ENCODE assay signal across 15 cellular contexts in genomic region chr12:118360785-118361404, GRCh38. TPM values are rescaled to one million over a fixed set of nuclear protein-coding genes. Genes with fewer than 3 reads are reported as not detected.
DNase-seq lines count a peak whose midpoint lies in the region; ATAC-seq and TF ChIP-seq lines count a peak whose summit lies in the region.
"Had no signal": no experiment of that assay in that cellular context is flagged by ENCODE, and none has a peak within 500 bp of the region (broad histone marks: within the 10 kb centered on the region; RNA-seq: fewer than 3 reads in every experiment).

No MANE protein-coding gene starts in this region.

- H3K9me3 ChIP-seq in AG04450 (ENCODE audit: control insufficient read depth, insufficient read depth, low read length) (no peaks in the 10 kb centered on the region), HCT116 (ENCODE audit: control insufficient read depth in 1 of 2, insufficient read depth in 1 of 2, low read depth in 1 of 2, low read length in 2 of 2) (no peaks in the 10 kb centered on the region), adipocyte (ENCODE audit: control insufficient read depth, low read length) (no peaks in the 10 kb centered on the region), uterus (no peaks in the 10 kb centered on the region)

- 0 out of 2 replicates have a peak, but pooled peaks have one; percentile 3 for TF ChIP-seq RAD21 in HCT116 (IDR thresholded peaks at IDR 0.05; ENCODE audit: low read depth)

- CTCF ChIA-PET in AG04450 (lab: Charles Lee) = no interaction called here
- CTCF ChIA-PET in HCT116 (lab: Charles Lee) = no interaction called here
- CTCF ChIA-PET in activated CD8-positive, alpha-beta memory T cell treated with anti-CD3 and anti-CD28 coated beads, Interleukin-2, amount 10 ng/mL, durations not matched to agents 7 days and 5 days (lab: Charles Lee) = interaction anchor here (2.1 to 9.5 kb wide), 2 partner anchors 10 to 16 kb away, joined by 7 to 97 read pairs; partner anchors contain the start of gene SUDS3

- no peak for TF ChIP-seq CTCF in AG04450 (IDR thresholded peaks at IDR 0.05; ENCODE audit: low read depth, low read length)
- no peak for TF ChIP-seq CTCF in HCT116 (IDR thresholded peaks at IDR 0.05 in 2 of 3, conservative IDR thresholded peaks at IDR 0.05 in 1 of 3; ENCODE audit: borderline replicate concordance in 1 of 3, insufficient read depth in 1 of 3, low read depth in 2 of 3, low read length in 2 of 3)
- TF ChIP-seq CTCF in fibroblast of villous mesenchyme (IDR thresholded peaks at IDR 0.05; ENCODE audit: insufficient read depth, low read depth, low read length) = no peak
- no peak for TF ChIP-seq CTCF in uterus (IDR thresholded peaks at IDR 0.05)

- no peak overlapping the region for H3K4me3 Mint-ChIP-seq in activated CD8-positive, alpha-beta memory T cell treated with anti-CD3 and anti-CD28 coated beads, Interleukin-2, amount 10 ng/mL, durations not matched to agents 7 days and 5 days
- H3K4me3 Mint-ChIP-seq: CD4-positive, alpha-beta memory T cell had no signal

- H3K79me2 ChIP-seq in HCT116 (ENCODE audit: insufficient read depth, low read length) = no peaks in the 10 kb centered on the region

- no peaks in the 10 kb centered on the region for H3K27me3 Mint-ChIP-seq in activated CD8-positive, alpha-beta memory T cell treated with anti-CD3 and anti-CD28 coated beads, Interleukin-2, amount 10 ng/mL, durations not matched to agents 7 days and 5 days
- H3K27me3 Mint-ChIP-seq: CD4-positive, alpha-beta memory T cell had no signal

- RAD21 ChIA-PET in HCT116 (lab: Charles Lee; ENCODE audit: low non-redundant PET in 1 of 2, low total read pairs in 2 of 2, uncharacterized antibody in 2 of 2, unreplicated experiment in 2 of 2) = no interaction called here

- no peak overlapping the region for H3K27ac Mint-ChIP-seq in activated CD8-positive, alpha-beta memory T cell treated with anti-CD3 and anti-CD28 coated beads, Interleukin-2, amount 10 ng/mL, durations not matched to agents 7 days and 5 days
- H3K27ac Mint-ChIP-seq: activated T-helper 2 cell treated with anti-CD3 and anti-CD28 coated beads, Interferon-gamma antibody, Interleukin-2, Interleukin-4, amounts not matched to agents 10 μg/mL and 5 μg/mL and 100 μg/mL, durations not matched to agents 14 hours and 24 hours and 36 hours; CD4-positive, alpha-beta memory T cell had no signal

- H3K9ac ChIP-seq in HCT116 (ENCODE audit: low read length) (peak overlapping the region; percentile 12; the same call in 1 of the 2 replicates), adipocyte (ENCODE audit: low read length) (peak overlapping the region; percentile 45)

- H3K9me2 ChIP-seq in HCT116 (ENCODE audit: insufficient read depth) = no peaks in the 10 kb centered on the region

- no peaks in the 10 kb centered on the region for H4K20me1 ChIP-seq in HCT116 (ENCODE audit: insufficient read depth)

- no peaks in the 10 kb centered on the region for H3K36me3 ChIP-seq in HCT116 (ENCODE audit: control insufficient read depth in 1 of 2, insufficient read depth in 2 of 2, low read length in 2 of 2)
- H3K36me3 ChIP-seq in adipocyte (ENCODE audit: control insufficient read depth, insufficient read depth, low read length, severe bottlenecking) = no peaks in the 10 kb centered on the region
- H3K36me3 ChIP-seq in uterus = no peaks in the 10 kb centered on the region

- peak overlapping the region; percentile 0 for H2AFZ ChIP-seq in HCT116 (ENCODE audit: low read depth, low read length, poor library complexity, severe bottlenecking)

- intact Hi-C loops in HCT116 (cut with micrococcal nuclease) (no loop called here), uterus (cut with DNase I; ENCODE audit: low total_unique reads) (no loop called here)

- POLR2A ChIA-PET in AG04450 (lab: Yijun Ruan, JAX) = interaction anchor here (0.7 kb wide), 1 partner anchor 324 kb away, joined by 6 read pairs; no protein-coding TSS in a partner anchor
- POLR2A ChIA-PET in HCT116 (lab: Charles Lee) = no interaction called here

- H3K4me2 ChIP-seq in HCT116 (ENCODE audit: low read length) = peak overlapping the region; percentile 49

- no peak for DNase-seq in AG04450 (ENCODE audit: low read depth, low spot score)
- DNase-seq in HCT116 (ENCODE audit: low read depth, low spot score) = peak; percentile 19
- peak; percentile 72 for DNase-seq in adipocyte (ENCODE audit: low read depth)
- DNase-seq in fibroblast of villous mesenchyme (ENCODE audit: low read depth) = peak; percentile 67
- no peak for DNase-seq in stimulated activated CD4-positive, alpha-beta T cell treated with anti-CD3 and anti-CD28 coated beads, Interleukin-2, amount 100 ng/mL, for 48 hours
- DNase-seq in G401 (ENCODE audit: low spot score) = no peak
- no peak for DNase-seq in uterus
- no peak for DNase-seq in activated CD8-positive, alpha-beta memory T cell treated with anti-CD3 and anti-CD28 coated beads, Interleukin-2, amount 10 ng/mL, durations not matched to agents 7 days and 5 days
- DNase-seq: activated CD4-positive, alpha-beta T cell treated with anti-CD3 and anti-CD28 coated beads for 1 hour; CD4-positive, alpha-beta memory T cell; cerebellar nuclear complex; left ventricle myocardium superior; NCI-H1092; NCI-H526 had no signal

- H3K36me3 Mint-ChIP-seq in activated CD8-positive, alpha-beta memory T cell treated with anti-CD3 and anti-CD28 coated beads, Interleukin-2, amount 10 ng/mL, durations not matched to agents 7 days and 5 days = peaks cover 5% of the 10 kb centered on the region

- H3K4me1 ChIP-seq in HCT116 (ENCODE audit: control insufficient read depth in 1 of 2, insufficient read depth in 2 of 2, low read length in 2 of 2) (peaks cover 22 to 30% of the 10 kb centered on the region in 2 experiments), adipocyte (ENCODE audit: control insufficient read depth, insufficient read depth, low read length) (peaks cover 46% of the 10 kb centered on the region), uterus (peaks cover 0 to 4% of the 10 kb centered on the region in 2 donors)

- in situ Hi-C loops in G401 (cut with HindIII; ENCODE audit: low sequenced_read_pairs) = no loop called here

- no peaks in the 10 kb centered on the region for H3K9me3 Mint-ChIP-seq in activated CD8-positive, alpha-beta memory T cell treated with anti-CD3 and anti-CD28 coated beads, Interleukin-2, amount 10 ng/mL, durations not matched to agents 7 days and 5 days (ENCODE audit: low read depth)
- H3K9me3 Mint-ChIP-seq: activated T-helper 2 cell treated with anti-CD3 and anti-CD28 coated beads, Interferon-gamma antibody, Interleukin-2, Interleukin-4, amounts not matched to agents 10 μg/mL and 5 μg/mL and 100 μg/mL, durations not matched to agents 14 hours and 24 hours and 36 hours had no signal

- H3K27ac ChIP-seq in AG04450 (ENCODE audit: low read depth, low read length) (peak overlapping the region; percentile 41), HCT116 (ENCODE audit: low read depth, low read length) (peak overlapping the region; percentile 27; the same call in 1 of the 2 replicates), uterus (no peak overlapping the region)

- no peak for ATAC-seq in HCT116
- no peak for ATAC-seq in activated CD8-positive, alpha-beta memory T cell treated with anti-CD3 and anti-CD28 coated beads, Interleukin-2, amount 10 ng/mL, durations not matched to agents 7 days and 5 days
- ATAC-seq: left ventricle myocardium superior had no signal

- H3K4me3 ChIP-seq in AG04450 (ENCODE audit: low read depth, low read length) (no peak overlapping the region), HCT116 (replicated peaks in 1 of 2; ENCODE audit: low read depth in 1 of 2, low read length in 2 of 2) (no peak overlapping the region), adipocyte (ENCODE audit: low read length) (no peak overlapping the region), fibroblast of villous mesenchyme (ENCODE audit: low read depth, low read length) (no peak overlapping the region), uterus (no peak overlapping the region)

- no TSS peak for BruUV-seq in HCT116 (replicated peaks; lab: Mats Ljungman, UMichigan)

- H3K27me3 ChIP-seq in AG04450 (ENCODE audit: control insufficient read depth, insufficient read depth, low read length) = no peaks in the 10 kb centered on the region
- no peaks in the 10 kb centered on the region for H3K27me3 ChIP-seq in HCT116 (ENCODE audit: insufficient read depth, low read length)
- H3K27me3 ChIP-seq in adipocyte (replicated peaks; ENCODE audit: control insufficient read depth, insufficient read depth, low read length) = no peaks in the 10 kb centered on the region
- H3K27me3 ChIP-seq in uterus = no peaks in the 10 kb centered on the region

- TF ChIP-seq POLR2A in HCT116 (IDR thresholded peaks at IDR 0.05; ENCODE audit: borderline replicate concordance, extremely low read depth, insufficient read depth, insufficient read length) = no peak
- TF ChIP-seq POLR2A in uterus (IDR thresholded peaks at IDR 0.05) = no peak

- H3K4me1 Mint-ChIP-seq in activated CD8-positive, alpha-beta memory T cell treated with anti-CD3 and anti-CD28 coated beads, Interleukin-2, amount 10 ng/mL, durations not matched to agents 7 days and 5 days = peaks cover 25% of the 10 kb centered on the region

TF ChIP-seq in HCT116, 20 proteins besides CTCF, POLR2A, EP300 and RAD21:
- TF ChIP-seq FOSL1 (IDR thresholded peaks at IDR 0.05; ENCODE audit: low read depth) (peak; percentile 89), CEBPB (IDR thresholded peaks at IDR 0.05; ENCODE audit: low read depth) (no peak), SIN3A (IDR thresholded peaks at IDR 0.05; ENCODE audit: low read depth) (no peak), JUND (IDR thresholded peaks at IDR 0.05) (peak; percentile 66)

RNA-seq across cellular contexts. Expression of gene TAOK3, which starts 11.8 kb away (rescaled TPM):
- 48.8 and 56.4 TPM in 2 replicates for polyA plus RNA-seq in AG04450 (2011; rRNA removed)
- 62.7 and 69.0 TPM in 2 replicates for polyA minus RNA-seq in AG04450 (2011; rRNA and poly(A)+ RNA removed)
- total RNA-seq in HCT116 (2021; ENCODE audit: unreplicated experiment) (10.5 TPM), fibroblast of villous mesenchyme (31.2 and 34.5 TPM in 2 replicates), uterus (10 to 100 TPM; 14.9 to 35.1 (median 24.8) TPM)
- polyA plus RNA-seq in HCT116 (2012) = 7.7 and 10.2 TPM in 2 replicates
- 9.1 and 17.6 TPM in 2 replicates for total RNA-seq in G401 (2014; rRNA removed; shearing (Covaris generic))
- total RNA-seq in activated CD8-positive, alpha-beta memory T cell treated with anti-CD3 and anti-CD28 coated beads, Interleukin-2, amount 10 ng/mL, durations not matched to agents 7 days and 5 days = 10 to 100 TPM; 60.5 to 64.9 TPM

RNA-seq across cellular contexts. Expression of gene SUDS3, which starts 15.5 kb away (rescaled TPM):
- 24.1 and 28.9 TPM in 2 replicates for polyA plus RNA-seq in AG04450 (2011; rRNA removed)
- polyA minus RNA-seq in AG04450 (2011; rRNA and poly(A)+ RNA removed) = 25.3 and 26.9 TPM in 2 replicates
- total RNA-seq in HCT116 (2021; ENCODE audit: unreplicated experiment) (32.3 TPM), fibroblast of villous mesenchyme (34.1 and 53.5 TPM in 2 replicates), uterus (10 to 100 TPM; 22.4 to 74.3 (median 30.7) TPM)
- polyA plus RNA-seq in HCT116 (2012) = 10.9 and 14.0 TPM in 2 replicates
- 31.6 and 39.1 TPM in 2 replicates for total RNA-seq in G401 (2014; rRNA removed; shearing (Covaris generic))
- 10 to 100 TPM; 22.6 to 26.5 TPM for total RNA-seq in activated CD8-positive, alpha-beta memory T cell treated with anti-CD3 and anti-CD28 coated beads, Interleukin-2, amount 10 ng/mL, durations not matched to agents 7 days and 5 days

Comparison
In these comparisons a context has a peak if more than half of its experiments do, and no peak if none do; other contexts are left out.
1. DNase-seq: peak in HCT116 (single experiment), adipocyte (single experiment) and fibroblast of villous mesenchyme (single experiment); none in AG04450 (single experiment), stimulated activated CD4-positive, alpha-beta T cell treated with anti-CD3 and anti-CD28 coated beads, Interleukin-2, amount 100 ng/mL, for 48 hours (0 of 2), G401 (single experiment), uterus (0 of 2) and activated CD8-positive, alpha-beta memory T cell treated with anti-CD3 and anti-CD28 coated beads, Interleukin-2, amount 10 ng/mL, durations not matched to agents 7 days and 5 days (single experiment).
2. H3K27ac ChIP-seq: peak in AG04450 (single experiment) and HCT116 (single experiment); none in uterus (0 of 2).